Comparison of ENCODE assay signal across 8 cellular contexts in the genomic region with DNA sequence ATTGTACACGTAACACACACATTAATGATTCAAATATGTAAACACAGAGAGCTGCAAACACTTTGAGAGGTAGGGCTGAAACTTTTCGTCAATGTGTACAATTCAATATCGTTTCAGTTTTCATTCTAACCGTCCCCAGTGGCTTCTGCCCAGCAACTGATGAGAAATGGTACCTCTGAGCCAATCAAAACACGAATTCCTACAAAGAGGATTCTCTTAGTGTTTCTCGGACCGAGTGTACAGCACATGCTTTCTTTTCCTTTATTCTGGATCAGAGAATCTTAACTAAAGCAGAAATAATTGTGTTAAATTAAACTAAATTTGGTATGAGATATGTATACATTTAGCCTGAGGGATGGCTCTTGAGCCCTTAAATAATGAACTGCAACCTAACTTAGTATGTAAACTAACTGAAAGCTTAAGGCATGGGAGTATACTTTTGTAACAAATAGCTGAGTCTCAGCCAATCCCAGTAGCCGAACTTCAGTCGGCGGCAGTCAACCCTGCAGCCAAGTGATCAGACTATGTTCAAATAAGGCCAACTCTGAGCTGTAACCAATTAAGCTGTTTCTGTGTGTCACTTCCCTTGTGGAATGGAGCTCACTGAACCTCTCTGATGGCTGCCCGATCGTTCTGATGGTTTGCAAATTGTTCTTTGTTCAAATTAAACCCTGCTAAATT. TPM values are rescaled to one million over a fixed set of nuclear protein-coding genes. Genes with fewer than 3 reads are reported as not detected.
A peak's percentile ranks its signal among the peaks of the same experiment; 100 is the strongest.
DNase-seq lines count a peak whose midpoint lies in the region; ATAC-seq and TF ChIP-seq lines count a peak whose summit lies in the region.

No MANE protein-coding gene starts in this region.

- H3K4me1 Mint-ChIP-seq in endothelial cell (ENCODE audit: unreplicated experiment), result peaks cover 13% of the 10 kb centered on the region

- no peaks in the 10 kb centered on the region for H3K9me3 ChIP-seq in mononuclear cell (ENCODE audit: low read depth, low read length)

- H3K27ac Mint-ChIP-seq in endothelial cell (ENCODE audit: unreplicated experiment), result no peak overlapping the region

- peak overlapping the region; percentile 40 for H3K4me3 ChIP-seq in mononuclear cell (ENCODE audit: low read length)

- H3K27me3 ChIP-seq in mononuclear cell (ENCODE audit: insufficient read depth, low read length), result no peaks in the 10 kb centered on the region

- H3K4me3 Mint-ChIP-seq in endothelial cell (ENCODE audit: unreplicated experiment), result no peak overlapping the region

- TF ChIP-seq CTCF in C4-2B (conservative IDR thresholded peaks at IDR 0.05), result no peak
- TF ChIP-seq CTCF in endothelial cell (IDR thresholded peaks at IDR 0.05; ENCODE audit: unreplicated experiment), result no peak

- H3K9me3 Mint-ChIP-seq in endothelial cell (ENCODE audit: unreplicated experiment), result no peaks in the 10 kb centered on the region

- ATAC-seq in GM19395 (IDR thresholded peaks at IDR 0.05; ENCODE audit: unreplicated experiment) (peak; percentile 95), HG03558 (IDR thresholded peaks at IDR 0.05; ENCODE audit: extremely low read depth, unreplicated experiment) (peak; percentile 75)

- peak overlapping the region; percentile 67 for H3K27ac ChIP-seq in C4-2B

- peaks cover 8% of the 10 kb centered on the region for H3K27me3 Mint-ChIP-seq in endothelial cell (ENCODE audit: unreplicated experiment)

- peaks cover 25% of the 10 kb centered on the region for H3K36me3 Mint-ChIP-seq in endothelial cell (ENCODE audit: low read depth, unreplicated experiment)

- DNase-seq in NOMO-1 treated with DMSO at 0.1 percent for 48 hours (lab: John Stamatoyannopoulos, UW; ENCODE audit: unreplicated experiment) (peak; percentile 96), endothelial cell (ENCODE audit: low spot score) (peak; percentile 11)
- peak; percentile 57 for DNase-seq in activated CD8-positive, alpha-beta memory T cell treated with anti-CD3 and anti-CD28 coated beads, Interleukin-2, amount 50 U/mL, for 1 hour (ENCODE audit: extremely low read depth)
- DNase-seq in stimulated activated CD8-positive, alpha-beta memory T cell treated with anti-CD3 and anti-CD28 coated beads, Interleukin-2, amount 100 ng/mL, for 48 hours (ENCODE audit: low read depth in 2 of 2), result peak; percentile 43 to 50

- peaks cover 60% of the 10 kb centered on the region for H3K4me1 ChIP-seq in mononuclear cell (ENCODE audit: insufficient read depth, low read length)

RNA-seq across cellular contexts. Expression of a gene that starts 16.1 kb away (rescaled TPM):
- total RNA-seq in endothelial cell (ENCODE audit: unreplicated experiment) (28.7 TPM), mononuclear cell (11.1 TPM)

RNA-seq across cellular contexts. Expression of a gene that starts 26.2 kb away (rescaled TPM):
- total RNA-seq in endothelial cell (ENCODE audit: unreplicated experiment), result 1.4 TPM
- total RNA-seq in mononuclear cell, result not detected

RNA-seq across cellular contexts. Expression of a gene that starts 33.6 kb away (rescaled TPM):
- total RNA-seq in endothelial cell (ENCODE audit: unreplicated experiment) (3.1 TPM), mononuclear cell (19.4 TPM)

Comparison
In these comparisons a context has a peak if more than half of its experiments do, and no peak if none do; other contexts are left out.
1. Peak in every context shown above with its lines: DNase-seq, ATAC-seq, H3K4me3 ChIP-seq and H3K27ac ChIP-seq.
2. DNase-seq: peak in every context shown above with its lines; median percentile 96 in NOMO-1 treated with DMSO at 0.1 percent for 48 hours; 57 in activated CD8-positive, alpha-beta memory T cell treated with anti-CD3 and anti-CD28 coated beads, Interleukin-2, amount 50 U/mL, for 1 hour; 46 in stimulated activated CD8-positive, alpha-beta memory T cell treated with anti-CD3 and anti-CD28 coated beads, Interleukin-2, amount 100 ng/mL, for 48 hours; 11 in endothelial cell.